In genomic region chrX:68795741-68796140, GRCh38 we compare ENCODE assay signal across 28 cellular contexts.
"Had no signal": no experiment of that assay in that cellular context is flagged by ENCODE, and none has a peak within 500 bp of the region (broad histone marks: within the 10 kb centered on the region; RNA-seq: fewer than 3 reads in every experiment).

No MANE protein-coding gene starts in this region.

- H3K4me3 ChIP-seq: ascending aorta had no signal

- H3K27ac ChIP-seq: ascending aorta, VCaP had no signal

- H3K36me3 ChIP-seq: ascending aorta had no signal

- DNase-seq: activated B cell treated with CpG ODN at 0.5 μM for 24 hours; activated CD4-positive, alpha-beta memory T cell treated with anti-CD3 and anti-CD28 coated beads, Interleukin-2, amount 10 ng/mL, durations not matched to agents 7 days and 5 days; activated CD4-positive, alpha-beta T cell treated with anti-CD3 and anti-CD28 coated beads for 1 hour; activated CD4-positive, alpha-beta T cell treated with anti-CD3 and anti-CD28 coated beads for 36 hours; activated CD4-positive, alpha-beta T cell treated with anti-CD3 and anti-CD28 coated beads for 48 hours; activated CD4-positive, alpha-beta T cell treated with anti-CD3 and anti-CD28 coated beads, Interleukin-2, amount 10 ng/mL, durations not matched to agents 7 days and 5 days; activated CD4-positive, alpha-beta T cell treated with anti-CD3 and anti-CD28 coated beads, Interleukin-2, amount 50 U/mL, for 48 hours; activated CD8-positive, alpha-beta memory T cell treated with anti-CD3 and anti-CD28 coated beads for 24 hours; activated CD8-positive, alpha-beta memory T cell treated with anti-CD3 and anti-CD28 coated beads, Interleukin-2, amount 10 ng/mL, durations not matched to agents 7 days and 5 days; activated CD8-positive, alpha-beta memory T cell treated with anti-CD3 and anti-CD28 coated beads, Interleukin-2, amount 50 U/mL, for 48 hours; activated CD8-positive, alpha-beta T cell treated with anti-CD3 and anti-CD28 coated beads, Interleukin-2, amount 10 ng/mL, durations not matched to agents 7 days and 5 days; activated effector memory CD4-positive, alpha-beta T cell treated with Interleukin-2 at 50 U/mL for 16 hours; activated gamma-delta T cell; activated naive CD4-positive, alpha-beta T cell treated with anti-CD3 and anti-CD28 coated beads, Interleukin-2, amount 10 ng/mL, durations not matched to agents 7 days and 5 days; activated naive CD4-positive, alpha-beta T cell treated with Interleukin-2 at 50 U/mL for 16 hours; activated naive CD8-positive, alpha-beta T cell treated with anti-CD3 and anti-CD28 coated beads, Interleukin-2, amount 10 ng/mL, durations not matched to agents 7 days and 5 days; activated naive CD8-positive, alpha-beta T cell treated with anti-CD3 and anti-CD28 coated beads, Interleukin-2, amount 50 U/mL, for 24 hours; activated T-cell treated with anti-CD3 and anti-CD28 coated beads, Interleukin-2, amount 50 U/mL, for 24 hours; activated T-cell treated with anti-CD3 and anti-CD28 coated beads, Interleukin-2, amount 50 U/mL, for 48 hours; amygdala; anterior cingulate cortex; caudate nucleus; SW 1271; T-helper 1 cell; T-helper 2 cell; T-helper 9 cell had no signal

- ATAC-seq: activated CD4-positive, alpha-beta T cell treated with anti-CD3 and anti-CD28 coated beads for 36 hours; activated CD8-positive, alpha-beta memory T cell treated with anti-CD3 and anti-CD28 coated beads, Interleukin-2, amount 10 ng/mL, durations not matched to agents 7 days and 5 days; activated CD8-positive, alpha-beta T cell treated with anti-CD3 and anti-CD28 coated beads, Interleukin-2, amount 10 ng/mL, durations not matched to agents 7 days and 5 days; activated naive CD8-positive, alpha-beta T cell treated with anti-CD3 and anti-CD28 coated beads, Interleukin-2, amount 50 U/mL, for 24 hours had no signal

- H3K4me1 ChIP-seq: ascending aorta had no signal

- H3K27me3 ChIP-seq: ascending aorta had no signal
